In the genomic region with DNA sequence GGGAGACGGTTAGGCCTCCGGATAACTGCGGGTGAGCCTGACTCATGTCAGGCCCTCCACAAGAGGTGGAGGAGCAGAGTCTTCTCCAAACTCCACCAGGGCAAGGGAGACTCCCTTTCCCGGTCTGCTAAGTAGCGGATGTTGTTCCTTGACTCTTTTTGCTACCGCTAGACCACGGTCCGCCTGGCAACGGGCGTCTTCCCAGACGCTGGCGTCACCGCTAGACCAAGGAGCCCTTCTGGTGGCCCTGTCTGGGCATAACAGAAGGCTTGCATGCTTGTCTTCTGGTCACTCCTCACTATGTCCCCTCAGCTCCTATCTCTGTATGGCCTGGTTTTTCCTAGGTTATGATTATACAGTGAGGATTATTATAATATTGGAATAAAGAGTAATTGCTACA, we compare ENCODE assay signal across 6 cellular contexts. TPM values are rescaled to one million over a fixed set of nuclear protein-coding genes. Genes with fewer than 3 reads are reported as not detected.
"Had no signal": no experiment of that assay in that cellular context is flagged by ENCODE, and none has a peak within 500 bp of the region (broad histone marks: within the 10 kb centered on the region; RNA-seq: fewer than 3 reads in every experiment).

No MANE protein-coding gene starts in this region.

RNA-seq across cellular contexts. Expression of gene C11orf21, which starts 15.4 kb away (rescaled TPM):
- total RNA-seq: astrocyte, M059J, PC-3, SK-MEL-5 had no signal

RNA-seq across cellular contexts. Expression of gene TSPAN32, which starts 15.5 kb away (rescaled TPM):
- total RNA-seq: astrocyte, PC-3, SK-MEL-5, WTC11 had no signal

RNA-seq across cellular contexts. Expression of gene ASCL2, which starts 16.0 kb away (rescaled TPM):
- total RNA-seq: activated naive CD4-positive, alpha-beta T cell treated with anti-CD3 and anti-CD28 coated beads for 36 hours; astrocyte; M059J; SK-MEL-5 had no signal
